21 cellular contexts compared by ENCODE assay signal in the genomic region with DNA sequence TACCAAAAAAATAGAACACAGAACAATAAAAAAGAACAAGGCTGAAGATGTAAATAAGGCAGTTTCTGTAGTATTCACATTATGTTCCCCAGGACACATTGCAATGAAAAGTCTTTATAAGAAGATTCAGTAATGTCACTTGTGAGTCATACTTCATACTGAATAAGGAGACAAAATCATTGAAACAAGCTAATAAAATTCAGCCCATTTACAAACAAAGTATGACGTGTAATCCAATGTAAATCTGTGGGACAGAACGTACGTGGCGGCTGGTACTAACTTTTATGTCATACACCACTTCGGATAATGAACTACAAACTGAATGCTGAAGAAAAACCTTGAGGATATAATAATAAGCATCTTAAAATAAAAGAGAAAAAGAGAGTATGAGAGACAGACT.
"Had no signal": no experiment of that assay in that cellular context is flagged by ENCODE, and none has a peak within 500 bp of the region (broad histone marks: within the 10 kb centered on the region; RNA-seq: fewer than 3 reads in every experiment).

No MANE protein-coding gene starts in this region.

- H3K27ac ChIP-seq: Peyer's patch had no signal

- H3K9me3 ChIP-seq: Peyer's patch, SK-N-SH had no signal

- DNase-seq: Kasumi-1, KG1, MM.1S, NCI-H1092 treated with DMSO at 0.1 percent for 48 hours, NCI-H1436, NCI-H187, NCI-H2029, NCI-H2081 treated with DMSO at 0.1 percent for 48 hours, NCI-H2171, NCI-H226, NCI-H510A, NCI-H524 treated with DMSO at 0.1 percent for 48 hours, NCI-H69, NCI-H774, Peyer's patch, Right ventricle myocardium superior, RPMI8226, SIG-M5, SK-N-SH, SW 1271, T-cell had no signal

- ATAC-seq: T-cell had no signal

- H3K36me3 ChIP-seq: Peyer's patch had no signal

- H3K9ac ChIP-seq: SK-N-SH had no signal

- H3K4me2 ChIP-seq: SK-N-SH had no signal

- H3K4me3 ChIP-seq: Peyer's patch had no signal

- H3K4me1 ChIP-seq: Peyer's patch had no signal

- H3K27me3 ChIP-seq: Peyer's patch had no signal

- H3K9me2 ChIP-seq: SK-N-SH had no signal
